Comparison of ENCODE assay signal across 2 cellular contexts in the genomic region with DNA sequence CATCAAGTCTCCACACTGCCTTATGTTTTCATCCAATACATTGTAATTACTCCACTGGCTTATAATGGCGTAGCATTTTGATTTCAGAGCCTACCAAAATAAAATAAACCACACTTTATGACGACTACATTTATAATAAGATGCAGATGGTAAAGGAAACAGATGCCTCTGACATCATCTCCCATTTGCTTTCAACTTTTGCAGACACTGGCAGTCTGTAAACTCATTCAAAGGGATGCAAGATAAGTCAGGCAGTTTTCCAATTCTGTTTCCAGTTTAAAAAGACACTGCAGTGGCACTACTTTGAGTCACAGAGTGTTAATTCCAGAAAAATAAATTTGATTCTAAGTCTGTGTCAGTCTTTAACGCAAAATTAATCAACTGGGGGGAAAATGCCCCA.
A peak's percentile ranks its signal among the peaks of the same experiment; 100 is the strongest.
TF ChIP-seq lines count a peak whose summit lies in the region.

No MANE protein-coding gene starts in this region.

TF ChIP-seq in SK-N-SH, 30 proteins besides CTCF, POLR2A, EP300 and RAD21 (continued from another document):
- TF ChIP-seq, protein P1, sequence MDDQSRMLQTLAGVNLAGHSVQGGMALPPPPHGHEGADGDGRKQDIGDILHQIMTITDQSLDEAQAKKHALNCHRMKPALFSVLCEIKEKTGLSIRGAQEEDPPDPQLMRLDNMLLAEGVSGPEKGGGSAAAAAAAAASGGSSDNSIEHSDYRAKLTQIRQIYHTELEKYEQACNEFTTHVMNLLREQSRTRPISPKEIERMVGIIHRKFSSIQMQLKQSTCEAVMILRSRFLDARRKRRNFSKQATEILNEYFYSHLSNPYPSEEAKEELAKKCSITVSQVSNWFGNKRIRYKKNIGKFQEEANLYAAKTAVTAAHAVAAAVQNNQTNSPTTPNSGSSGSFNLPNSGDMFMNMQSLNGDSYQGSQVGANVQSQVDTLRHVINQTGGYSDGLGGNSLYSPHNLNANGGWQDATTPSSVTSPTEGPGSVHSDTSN (IDR thresholded peaks at IDR 0.05) = peak; percentile 45; the same call in 1 of the 2 replicates
- TF ChIP-seq POLR2AphosphoS5 (IDR thresholded peaks at IDR 0.05; ENCODE audit: low read depth, low read length) = no peak
- TF ChIP-seq NFIC (IDR thresholded peaks at IDR 0.05; ENCODE audit: borderline replicate concordance) = peak; percentile 48; the same call in 1 of the 2 replicates
- TF ChIP-seq, protein P2, sequence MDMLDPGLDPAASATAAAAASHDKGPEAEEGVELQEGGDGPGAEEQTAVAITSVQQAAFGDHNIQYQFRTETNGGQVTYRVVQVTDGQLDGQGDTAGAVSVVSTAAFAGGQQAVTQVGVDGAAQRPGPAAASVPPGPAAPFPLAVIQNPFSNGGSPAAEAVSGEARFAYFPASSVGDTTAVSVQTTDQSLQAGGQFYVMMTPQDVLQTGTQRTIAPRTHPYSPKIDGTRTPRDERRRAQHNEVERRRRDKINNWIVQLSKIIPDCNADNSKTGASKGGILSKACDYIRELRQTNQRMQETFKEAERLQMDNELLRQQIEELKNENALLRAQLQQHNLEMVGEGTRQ (IDR thresholded peaks at IDR 0.05; ENCODE audit: borderline replicate concordance, low read depth, low read length) = no peak
- 0 out of 2 replicates have a peak, but pooled peaks have one; percentile 16 for TF ChIP-seq JUND (IDR thresholded peaks at IDR 0.05)
- TF ChIP-seq GATA2 (CRISPR knock-in tag; IDR thresholded peaks at IDR 0.05) = peak; percentile 57
- no peak for TF ChIP-seq NRF1 (IDR thresholded peaks at IDR 0.05; ENCODE audit: low read depth, low read length)
- TF ChIP-seq MXI1 (IDR thresholded peaks at IDR 0.05; ENCODE audit: low read depth, low read length) = no peak
- no peak for TF ChIP-seq MEF2A (IDR thresholded peaks at IDR 0.05; ENCODE audit: borderline replicate concordance, low read depth)
- no peak for TF ChIP-seq YY1 (IDR thresholded peaks at IDR 0.05; ENCODE audit: low read depth)
- TF ChIP-seq, protein P3, sequence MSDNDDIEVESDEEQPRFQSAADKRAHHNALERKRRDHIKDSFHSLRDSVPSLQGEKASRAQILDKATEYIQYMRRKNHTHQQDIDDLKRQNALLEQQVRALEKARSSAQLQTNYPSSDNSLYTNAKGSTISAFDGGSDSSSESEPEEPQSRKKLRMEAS (IDR thresholded peaks at IDR 0.05; ENCODE audit: low read depth) = no peak
- peak; percentile 62 for TF ChIP-seq FOXJ3 (CRISPR knock-in tag; IDR thresholded peaks at IDR 0.05)
- no peak; the same call in 1 of the 2 replicates for TF ChIP-seq FOSL2 (IDR thresholded peaks at IDR 0.05; ENCODE audit: borderline replicate concordance, low read depth)
- peak; percentile 7 for TF ChIP-seq CHD2 (IDR thresholded peaks at IDR 0.05; ENCODE audit: low read length, partially characterized antibody)
- no peak for TF ChIP-seq GABPA (IDR thresholded peaks at IDR 0.05; ENCODE audit: low read depth)
TF ChIP-seq in SK-N-SH: peak in this region for 8.

TF ChIP-seq in neural cell, 6 proteins besides CTCF, POLR2A, EP300 and RAD21 (continued from another document):
- TF ChIP-seq, protein P4, sequence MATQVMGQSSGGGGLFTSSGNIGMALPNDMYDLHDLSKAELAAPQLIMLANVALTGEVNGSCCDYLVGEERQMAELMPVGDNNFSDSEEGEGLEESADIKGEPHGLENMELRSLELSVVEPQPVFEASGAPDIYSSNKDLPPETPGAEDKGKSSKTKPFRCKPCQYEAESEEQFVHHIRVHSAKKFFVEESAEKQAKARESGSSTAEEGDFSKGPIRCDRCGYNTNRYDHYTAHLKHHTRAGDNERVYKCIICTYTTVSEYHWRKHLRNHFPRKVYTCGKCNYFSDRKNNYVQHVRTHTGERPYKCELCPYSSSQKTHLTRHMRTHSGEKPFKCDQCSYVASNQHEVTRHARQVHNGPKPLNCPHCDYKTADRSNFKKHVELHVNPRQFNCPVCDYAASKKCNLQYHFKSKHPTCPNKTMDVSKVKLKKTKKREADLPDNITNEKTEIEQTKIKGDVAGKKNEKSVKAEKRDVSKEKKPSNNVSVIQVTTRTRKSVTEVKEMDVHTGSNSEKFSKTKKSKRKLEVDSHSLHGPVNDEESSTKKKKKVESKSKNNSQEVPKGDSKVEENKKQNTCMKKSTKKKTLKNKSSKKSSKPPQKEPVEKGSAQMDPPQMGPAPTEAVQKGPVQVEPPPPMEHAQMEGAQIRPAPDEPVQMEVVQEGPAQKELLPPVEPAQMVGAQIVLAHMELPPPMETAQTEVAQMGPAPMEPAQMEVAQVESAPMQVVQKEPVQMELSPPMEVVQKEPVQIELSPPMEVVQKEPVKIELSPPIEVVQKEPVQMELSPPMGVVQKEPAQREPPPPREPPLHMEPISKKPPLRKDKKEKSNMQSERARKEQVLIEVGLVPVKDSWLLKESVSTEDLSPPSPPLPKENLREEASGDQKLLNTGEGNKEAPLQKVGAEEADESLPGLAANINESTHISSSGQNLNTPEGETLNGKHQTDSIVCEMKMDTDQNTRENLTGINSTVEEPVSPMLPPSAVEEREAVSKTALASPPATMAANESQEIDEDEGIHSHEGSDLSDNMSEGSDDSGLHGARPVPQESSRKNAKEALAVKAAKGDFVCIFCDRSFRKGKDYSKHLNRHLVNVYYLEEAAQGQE (IDR thresholded peaks at IDR 0.05; ENCODE audit: borderline replicate concordance) = no peak
TF ChIP-seq in neural cell: peak in this region for 0.
